In the genomic region with DNA sequence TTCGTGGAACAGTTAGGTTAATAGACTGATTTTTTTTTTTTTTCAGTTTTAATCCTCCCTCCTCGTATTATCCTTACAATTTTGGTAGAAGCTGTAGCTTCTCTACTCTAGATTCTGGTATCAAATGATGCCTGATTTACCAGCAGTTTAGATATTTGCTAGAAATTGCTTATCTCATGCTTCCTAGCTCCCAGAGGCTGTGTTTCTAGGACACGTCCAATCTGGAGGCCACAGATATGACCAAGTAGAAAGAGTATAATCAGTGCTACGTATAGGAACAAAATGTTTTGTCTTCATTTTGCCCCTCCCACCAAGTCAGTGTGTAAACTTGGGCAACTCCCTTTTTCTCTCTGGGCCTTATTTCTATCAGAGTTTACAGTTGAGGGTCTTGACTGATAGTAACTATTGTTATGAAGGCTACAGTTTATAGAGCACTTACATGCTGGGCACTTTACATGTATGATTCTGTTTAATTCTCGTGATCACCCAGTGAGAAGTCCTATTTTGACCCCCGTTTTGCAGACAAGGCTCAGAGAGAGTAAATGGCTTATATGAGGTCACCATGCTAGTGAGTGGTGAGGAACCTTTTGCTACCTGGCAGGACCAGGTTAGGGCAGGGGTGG, we compare ENCODE assay signal across 1 cellular context.
A peak's percentile ranks its signal among the peaks of the same experiment; 100 is the strongest.
TF ChIP-seq lines count a peak whose summit lies in the region.

No MANE protein-coding gene starts in this region.

TF ChIP-seq in K562, 482 proteins besides CTCF, POLR2A, EP300 and RAD21 (continued from another document and continues in another):
- TF ChIP-seq CEBPZ (IDR thresholded peaks at IDR 0.05; ENCODE audit: borderline replicate concordance, low read depth, low read length) (no peak), ATF3 (IDR thresholded peaks at IDR 0.05) (peak; percentile 39; the same call in 1 of the 2 replicates), ATF3 (CRISPR knock-in tag; conservative IDR thresholded peaks at IDR 0.05) (no peak), RAD51 (IDR thresholded peaks at IDR 0.05; ENCODE audit: borderline replicate concordance, low read depth) (no peak; the same call in 1 of the 2 replicates), FOXA1 (IDR thresholded peaks at IDR 0.05; ENCODE audit: borderline replicate concordance) (no peak), COPS2 (conservative IDR thresholded peaks at IDR 0.05) (no peak), RBM17 (IDR thresholded peaks at IDR 0.05; ENCODE audit: borderline replicate concordance, low read depth, low read length) (no peak), BRCA1 (IDR thresholded peaks at IDR 0.05) (no peak), BRCA1 (CRISPR knock-in tag; IDR thresholded peaks at IDR 0.05) (no peak), ZNF282 (CRISPR knock-in tag; IDR thresholded peaks at IDR 0.05) (no peak), C11orf30 (IDR thresholded peaks at IDR 0.05; ENCODE audit: low read depth) (peak; percentile 72), TSC22D4 (tag; IDR thresholded peaks at IDR 0.05) (no peak), GTF2F1 (IDR thresholded peaks at IDR 0.05; ENCODE audit: low read depth, low read length) (no peak), HIVEP1 (CRISPR knock-in tag; IDR thresholded peaks at IDR 0.05) (no peak), PHF8 (IDR thresholded peaks at IDR 0.05; ENCODE audit: borderline replicate concordance, low read length) (no peak), GABPB2 (CRISPR knock-in tag; conservative IDR thresholded peaks at IDR 0.05) (no peak), ZNF507 (tag; conservative IDR thresholded peaks at IDR 0.05) (no peak), CREM (IDR thresholded peaks at IDR 0.05; ENCODE audit: low read depth) (peak; percentile 82), LARP7 (IDR thresholded peaks at IDR 0.05) (no peak), GTF2A2 (tag; IDR thresholded peaks at IDR 0.05) (no peak), BRF1 (IDR thresholded peaks at IDR 0.05; ENCODE audit: borderline replicate concordance, extremely low read depth, insufficient read length) (no peak), ZBED1 (IDR thresholded peaks at IDR 0.05) (no peak), FOXO4 (CRISPR knock-in tag; IDR thresholded peaks at IDR 0.05) (no peak), NFIX (CRISPR knock-in tag; IDR thresholded peaks at IDR 0.05; ENCODE audit: low read depth) (no peak), CBFA2T3 (IDR thresholded peaks at IDR 0.05) (peak; percentile 98), MECOM (CRISPR knock-in tag; IDR thresholded peaks at IDR 0.05) (no peak), U2AF2 (optimal IDR thresholded peaks at IDR 0.05; ENCODE audit: low read depth, low read length) (no peak), RBM14 (IDR thresholded peaks at IDR 0.05; ENCODE audit: borderline replicate concordance, insufficient read depth, low read depth, low read length) (no peak), EWSR1 (IDR thresholded peaks at IDR 0.05; ENCODE audit: borderline replicate concordance, low read depth, partially characterized antibody) (no peak), ZNF165 (CRISPR knock-in tag; IDR thresholded peaks at IDR 0.05; ENCODE audit: borderline replicate concordance) (no peak), ZNF354B (CRISPR knock-in tag; IDR thresholded peaks at IDR 0.05) (no peak), XRCC4 (IDR thresholded peaks at IDR 0.05; ENCODE audit: extremely low read depth, insufficient read depth, insufficient read length) (no peak), TAF9B (IDR thresholded peaks at IDR 0.05; ENCODE audit: partially characterized antibody) (no peak), TCF7L2 (IDR thresholded peaks at IDR 0.05; ENCODE audit: low read depth, low read length) (no peak)
- TF ChIP-seq, protein P1, sequence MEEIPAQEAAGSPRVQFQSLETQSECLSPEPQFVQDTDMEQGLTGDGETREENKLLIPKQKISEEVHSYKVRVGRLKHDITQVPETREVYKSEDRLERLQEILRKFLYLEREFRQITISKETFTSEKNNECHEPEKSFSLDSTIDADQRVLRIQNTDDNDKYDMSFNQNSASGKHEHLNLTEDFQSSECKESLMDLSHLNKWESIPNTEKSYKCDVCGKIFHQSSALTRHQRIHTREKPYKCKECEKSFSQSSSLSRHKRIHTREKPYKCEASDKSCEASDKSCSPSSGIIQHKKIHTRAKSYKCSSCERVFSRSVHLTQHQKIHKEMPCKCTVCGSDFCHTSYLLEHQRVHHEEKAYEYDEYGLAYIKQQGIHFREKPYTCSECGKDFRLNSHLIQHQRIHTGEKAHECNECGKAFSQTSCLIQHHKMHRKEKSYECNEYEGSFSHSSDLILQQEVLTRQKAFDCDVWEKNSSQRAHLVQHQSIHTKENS (CRISPR knock-in tag; IDR thresholded peaks at IDR 0.05): no peak
- TF ChIP-seq, protein P2, sequence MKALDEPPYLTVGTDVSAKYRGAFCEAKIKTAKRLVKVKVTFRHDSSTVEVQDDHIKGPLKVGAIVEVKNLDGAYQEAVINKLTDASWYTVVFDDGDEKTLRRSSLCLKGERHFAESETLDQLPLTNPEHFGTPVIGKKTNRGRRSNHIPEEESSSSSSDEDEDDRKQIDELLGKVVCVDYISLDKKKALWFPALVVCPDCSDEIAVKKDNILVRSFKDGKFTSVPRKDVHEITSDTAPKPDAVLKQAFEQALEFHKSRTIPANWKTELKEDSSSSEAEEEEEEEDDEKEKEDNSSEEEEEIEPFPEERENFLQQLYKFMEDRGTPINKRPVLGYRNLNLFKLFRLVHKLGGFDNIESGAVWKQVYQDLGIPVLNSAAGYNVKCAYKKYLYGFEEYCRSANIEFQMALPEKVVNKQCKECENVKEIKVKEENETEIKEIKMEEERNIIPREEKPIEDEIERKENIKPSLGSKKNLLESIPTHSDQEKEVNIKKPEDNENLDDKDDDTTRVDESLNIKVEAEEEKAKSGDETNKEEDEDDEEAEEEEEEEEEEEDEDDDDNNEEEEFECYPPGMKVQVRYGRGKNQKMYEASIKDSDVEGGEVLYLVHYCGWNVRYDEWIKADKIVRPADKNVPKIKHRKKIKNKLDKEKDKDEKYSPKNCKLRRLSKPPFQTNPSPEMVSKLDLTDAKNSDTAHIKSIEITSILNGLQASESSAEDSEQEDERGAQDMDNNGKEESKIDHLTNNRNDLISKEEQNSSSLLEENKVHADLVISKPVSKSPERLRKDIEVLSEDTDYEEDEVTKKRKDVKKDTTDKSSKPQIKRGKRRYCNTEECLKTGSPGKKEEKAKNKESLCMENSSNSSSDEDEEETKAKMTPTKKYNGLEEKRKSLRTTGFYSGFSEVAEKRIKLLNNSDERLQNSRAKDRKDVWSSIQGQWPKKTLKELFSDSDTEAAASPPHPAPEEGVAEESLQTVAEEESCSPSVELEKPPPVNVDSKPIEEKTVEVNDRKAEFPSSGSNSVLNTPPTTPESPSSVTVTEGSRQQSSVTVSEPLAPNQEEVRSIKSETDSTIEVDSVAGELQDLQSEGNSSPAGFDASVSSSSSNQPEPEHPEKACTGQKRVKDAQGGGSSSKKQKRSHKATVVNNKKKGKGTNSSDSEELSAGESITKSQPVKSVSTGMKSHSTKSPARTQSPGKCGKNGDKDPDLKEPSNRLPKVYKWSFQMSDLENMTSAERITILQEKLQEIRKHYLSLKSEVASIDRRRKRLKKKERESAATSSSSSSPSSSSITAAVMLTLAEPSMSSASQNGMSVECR (CRISPR knock-in tag; IDR thresholded peaks at IDR 0.05): no peak
- TF ChIP-seq, protein P3, sequence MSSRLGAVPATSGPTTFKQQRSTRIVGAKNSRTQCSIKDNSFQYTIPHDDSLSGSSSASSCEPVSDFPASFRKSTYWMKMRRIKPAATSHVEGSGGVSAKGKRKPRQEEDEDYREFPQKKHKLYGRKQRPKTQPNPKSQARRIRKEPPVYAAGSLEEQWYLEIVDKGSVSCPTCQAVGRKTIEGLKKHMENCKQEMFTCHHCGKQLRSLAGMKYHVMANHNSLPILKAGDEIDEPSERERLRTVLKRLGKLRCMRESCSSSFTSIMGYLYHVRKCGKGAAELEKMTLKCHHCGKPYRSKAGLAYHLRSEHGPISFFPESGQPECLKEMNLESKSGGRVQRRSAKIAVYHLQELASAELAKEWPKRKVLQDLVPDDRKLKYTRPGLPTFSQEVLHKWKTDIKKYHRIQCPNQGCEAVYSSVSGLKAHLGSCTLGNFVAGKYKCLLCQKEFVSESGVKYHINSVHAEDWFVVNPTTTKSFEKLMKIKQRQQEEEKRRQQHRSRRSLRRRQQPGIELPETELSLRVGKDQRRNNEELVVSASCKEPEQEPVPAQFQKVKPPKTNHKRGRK (tag; IDR thresholded peaks at IDR 0.05): no peak
- TF ChIP-seq, protein P4, sequence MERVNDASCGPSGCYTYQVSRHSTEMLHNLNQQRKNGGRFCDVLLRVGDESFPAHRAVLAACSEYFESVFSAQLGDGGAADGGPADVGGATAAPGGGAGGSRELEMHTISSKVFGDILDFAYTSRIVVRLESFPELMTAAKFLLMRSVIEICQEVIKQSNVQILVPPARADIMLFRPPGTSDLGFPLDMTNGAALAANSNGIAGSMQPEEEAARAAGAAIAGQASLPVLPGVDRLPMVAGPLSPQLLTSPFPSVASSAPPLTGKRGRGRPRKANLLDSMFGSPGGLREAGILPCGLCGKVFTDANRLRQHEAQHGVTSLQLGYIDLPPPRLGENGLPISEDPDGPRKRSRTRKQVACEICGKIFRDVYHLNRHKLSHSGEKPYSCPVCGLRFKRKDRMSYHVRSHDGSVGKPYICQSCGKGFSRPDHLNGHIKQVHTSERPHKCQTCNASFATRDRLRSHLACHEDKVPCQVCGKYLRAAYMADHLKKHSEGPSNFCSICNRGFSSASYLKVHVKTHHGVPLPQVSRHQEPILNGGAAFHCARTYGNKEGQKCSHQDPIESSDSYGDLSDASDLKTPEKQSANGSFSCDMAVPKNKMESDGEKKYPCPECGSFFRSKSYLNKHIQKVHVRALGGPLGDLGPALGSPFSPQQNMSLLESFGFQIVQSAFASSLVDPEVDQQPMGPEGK (CRISPR knock-in tag; IDR thresholded peaks at IDR 0.05; ENCODE audit: borderline replicate concordance): no peak
- TF ChIP-seq, protein P5, sequence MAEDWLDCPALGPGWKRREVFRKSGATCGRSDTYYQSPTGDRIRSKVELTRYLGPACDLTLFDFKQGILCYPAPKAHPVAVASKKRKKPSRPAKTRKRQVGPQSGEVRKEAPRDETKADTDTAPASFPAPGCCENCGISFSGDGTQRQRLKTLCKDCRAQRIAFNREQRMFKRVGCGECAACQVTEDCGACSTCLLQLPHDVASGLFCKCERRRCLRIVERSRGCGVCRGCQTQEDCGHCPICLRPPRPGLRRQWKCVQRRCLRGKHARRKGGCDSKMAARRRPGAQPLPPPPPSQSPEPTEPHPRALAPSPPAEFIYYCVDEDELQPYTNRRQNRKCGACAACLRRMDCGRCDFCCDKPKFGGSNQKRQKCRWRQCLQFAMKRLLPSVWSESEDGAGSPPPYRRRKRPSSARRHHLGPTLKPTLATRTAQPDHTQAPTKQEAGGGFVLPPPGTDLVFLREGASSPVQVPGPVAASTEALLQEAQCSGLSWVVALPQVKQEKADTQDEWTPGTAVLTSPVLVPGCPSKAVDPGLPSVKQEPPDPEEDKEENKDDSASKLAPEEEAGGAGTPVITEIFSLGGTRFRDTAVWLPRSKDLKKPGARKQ (CRISPR knock-in tag; IDR thresholded peaks at IDR 0.05): no peak
- TF ChIP-seq, protein P6, sequence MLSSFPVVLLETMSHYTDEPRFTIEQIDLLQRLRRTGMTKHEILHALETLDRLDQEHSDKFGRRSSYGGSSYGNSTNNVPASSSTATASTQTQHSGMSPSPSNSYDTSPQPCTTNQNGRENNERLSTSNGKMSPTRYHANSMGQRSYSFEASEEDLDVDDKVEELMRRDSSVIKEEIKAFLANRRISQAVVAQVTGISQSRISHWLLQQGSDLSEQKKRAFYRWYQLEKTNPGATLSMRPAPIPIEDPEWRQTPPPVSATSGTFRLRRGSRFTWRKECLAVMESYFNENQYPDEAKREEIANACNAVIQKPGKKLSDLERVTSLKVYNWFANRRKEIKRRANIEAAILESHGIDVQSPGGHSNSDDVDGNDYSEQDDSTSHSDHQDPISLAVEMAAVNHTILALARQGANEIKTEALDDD (IDR thresholded peaks at IDR 0.05): no peak; the same call in 1 of the 2 replicates
